ENCODE assay signal across 23 cellular contexts in the genomic region with DNA sequence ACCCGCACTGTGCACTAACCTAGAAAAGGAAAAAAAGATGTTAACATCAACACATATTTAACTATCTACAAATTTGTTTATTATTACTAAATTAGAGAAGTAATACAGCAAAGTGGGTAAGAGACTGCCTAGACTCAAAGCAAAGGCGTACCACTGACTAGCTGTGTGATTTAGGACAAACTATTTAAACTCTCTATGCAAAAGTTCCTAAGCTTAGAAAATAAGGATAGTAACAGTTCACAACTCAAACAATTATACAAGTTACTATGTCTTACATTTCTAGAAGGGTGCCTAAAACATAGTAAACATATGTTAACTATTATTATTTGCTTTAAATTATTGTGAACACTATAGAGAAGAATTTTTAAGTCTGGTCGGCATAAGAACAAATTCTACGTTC.
"Had no signal": no experiment of that assay in that cellular context is flagged by ENCODE, and none has a peak within 500 bp of the region (broad histone marks: within the 10 kb centered on the region; RNA-seq: fewer than 3 reads in every experiment).

No MANE protein-coding gene starts in this region.

- FAIRE-seq: keratinocyte had no signal

- H3K9me3 Mint-ChIP-seq: mesothelial cell of epicardium; naive B cell; natural killer cell treated with Interleukin-12 subunit alpha and Interleukin-12 subunit beta and Interleukin-15 and Interleukin-18, amount 100 ng/mL, for 72 hours; stimulated activated memory B cell treated with anti-CD40 and anti-IgM and Interleukin-4, amounts not matched to agents 10 μg/mL and 1 μg/mL and 100 μg/mL, for 72 hours; stimulated activated naive CD8-positive, alpha-beta T cell treated with anti-CD3 and anti-CD28 coated beads, Interleukin-15, amount 100 ng/mL, for 72 hours; type B pancreatic cell had no signal

- ATAC-seq: left cardiac atrium; left lung; natural killer cell treated with Interleukin-12 subunit alpha and Interleukin-12 subunit beta and Interleukin-15 and Interleukin-18, amount 100 ng/mL, for 72 hours; right cardiac atrium; stimulated activated memory B cell treated with anti-CD40 and anti-IgM and Interleukin-4, amounts not matched to agents 10 μg/mL and 1 μg/mL and 100 μg/mL, for 72 hours; stimulated activated naive CD8-positive, alpha-beta T cell treated with anti-CD3 and anti-CD28 coated beads, Interleukin-15, amount 100 ng/mL, for 72 hours had no signal

- H3K36me3 ChIP-seq: ovary, prostate gland, uterus had no signal

- H3K4me1 ChIP-seq: prostate gland, sigmoid colon, spleen, tibial nerve, uterus had no signal

- H3K27ac Mint-ChIP-seq: mesothelial cell of epicardium; naive B cell; stimulated activated memory B cell treated with anti-CD40 and anti-IgM and Interleukin-4, amounts not matched to agents 10 μg/mL and 1 μg/mL and 100 μg/mL, for 72 hours; type B pancreatic cell had no signal

- H3K4me3 Mint-ChIP-seq: mesothelial cell of epicardium; naive B cell; natural killer cell treated with Interleukin-12 subunit alpha and Interleukin-12 subunit beta and Interleukin-15 and Interleukin-18, amount 100 ng/mL, for 72 hours; stimulated activated memory B cell treated with anti-CD40 and anti-IgM and Interleukin-4, amounts not matched to agents 10 μg/mL and 1 μg/mL and 100 μg/mL, for 72 hours; stimulated activated naive CD8-positive, alpha-beta T cell treated with anti-CD3 and anti-CD28 coated beads, Interleukin-15, amount 100 ng/mL, for 72 hours; type B pancreatic cell had no signal

- H3K36me3 Mint-ChIP-seq: natural killer cell treated with Interleukin-12 subunit alpha and Interleukin-12 subunit beta and Interleukin-15 and Interleukin-18, amount 100 ng/mL, for 72 hours had no signal

- DNase-seq: kidney glomerular epithelial cell; left cardiac atrium; left lung; naive B cell; ovary; posterior cingulate gyrus; right cardiac atrium; sigmoid colon; spleen; stimulated activated CD4-positive, alpha-beta T cell treated with anti-CD3 and anti-CD28 coated beads, Interleukin-4, amount 100 ng/mL, for 4 hours; stimulated activated CD8-positive, alpha-beta memory T cell treated with anti-CD3 and anti-CD28 coated beads, Interleukin-4, amount 100 ng/mL, for 48 hours; stimulated activated naive CD4-positive, alpha-beta T cell treated with Interleukin-2 at 50 U/mL for 16 hours; stimulated activated naive CD8-positive, alpha-beta T cell treated with anti-CD3 and anti-CD28 coated beads, Interleukin-15, amount 100 ng/mL, for 72 hours; substantia nigra; uterus had no signal

- H3K27me3 Mint-ChIP-seq: naive B cell; natural killer cell treated with Interleukin-12 subunit alpha and Interleukin-12 subunit beta and Interleukin-15 and Interleukin-18, amount 100 ng/mL, for 72 hours; stimulated activated memory B cell treated with anti-CD40 and anti-IgM and Interleukin-4, amounts not matched to agents 10 μg/mL and 1 μg/mL and 100 μg/mL, for 72 hours; stimulated activated naive CD8-positive, alpha-beta T cell treated with anti-CD3 and anti-CD28 coated beads, Interleukin-15, amount 100 ng/mL, for 72 hours; type B pancreatic cell had no signal

- H3K27ac ChIP-seq: left lung, ovary, prostate gland, sigmoid colon, spleen, tibial nerve, uterus had no signal

- H3K27me3 ChIP-seq: left lung, ovary, sigmoid colon, spleen, tibial nerve, uterus had no signal

- H3K4me3 ChIP-seq: left lung, lung, ovary, prostate gland, sigmoid colon, spleen, tibial nerve, uterus had no signal

- H3K9me3 ChIP-seq: left lung, ovary, prostate gland, sigmoid colon, spleen, tibial nerve, uterus had no signal

- H3K4me1 Mint-ChIP-seq: mesothelial cell of epicardium; naive B cell; stimulated activated memory B cell treated with anti-CD40 and anti-IgM and Interleukin-4, amounts not matched to agents 10 μg/mL and 1 μg/mL and 100 μg/mL, for 72 hours; stimulated activated naive CD8-positive, alpha-beta T cell treated with anti-CD3 and anti-CD28 coated beads, Interleukin-15, amount 100 ng/mL, for 72 hours had no signal
